In genomic region chr2:71380665-71381064, GRCh38 we compare ENCODE assay signal across 17 cellular contexts.
"Had no signal": no experiment of that assay in that cellular context is flagged by ENCODE, and none has a peak within 500 bp of the region (broad histone marks: within the 10 kb centered on the region; RNA-seq: fewer than 3 reads in every experiment).

No MANE protein-coding gene starts in this region.

- H3K4me1 ChIP-seq: upper lobe of right lung had no signal

- H3K27ac ChIP-seq: upper lobe of right lung had no signal

- H3K27me3 Mint-ChIP-seq: activated CD4-positive, alpha-beta memory T cell treated with anti-CD3 and anti-CD28 coated beads for 36 hours; T-cell had no signal

- H3K27me3 ChIP-seq: upper lobe of right lung had no signal

- ATAC-seq: left lobe of liver, T-cell, upper lobe of right lung, WTC11 had no signal

- H3K9me3 ChIP-seq: upper lobe of right lung had no signal

- H3K4me3 ChIP-seq: lung, upper lobe of right lung had no signal

- DNase-seq: activated CD4-positive, alpha-beta memory T cell treated with anti-CD3 and anti-CD28 coated beads for 36 hours; activated CD4-positive, alpha-beta T cell treated with anti-CD3 and anti-CD28 coated beads for 4 hours; activated T-cell treated with anti-CD3 and anti-CD28 coated beads for 4 hours; anterior cingulate cortex; foreskin melanocyte; hypothalamus; stimulated activated CD4-positive, alpha-beta T cell treated with anti-CD3 and anti-CD28 coated beads, Interleukin-12 subunit alpha, Interleukin-12 subunit beta, amount 100 ng/mL, for 4 hours; stimulated activated CD4-positive, alpha-beta T cell treated with anti-CD3 and anti-CD28 coated beads, Interleukin-1b, Interleukin-23, amount 100 ng/mL, for 48 hours; stimulated activated CD8-positive, alpha-beta memory T cell treated with anti-CD3 and anti-CD28 coated beads, Interleukin-4, amount 100 ng/mL, for 48 hours; stimulated activated naive CD4-positive, alpha-beta T cell; T-cell; upper lobe of right lung had no signal

- H3K4me1 Mint-ChIP-seq: nephron, WTC11 had no signal

- H3K27ac Mint-ChIP-seq: activated CD4-positive, alpha-beta memory T cell treated with anti-CD3 and anti-CD28 coated beads for 36 hours; mesothelial cell of epicardium; nephron; T-cell; WTC11 had no signal

- H3K9me3 Mint-ChIP-seq: activated CD4-positive, alpha-beta memory T cell treated with anti-CD3 and anti-CD28 coated beads for 36 hours; mesothelial cell of epicardium; nephron; T-cell had no signal

- H3K4me3 Mint-ChIP-seq: activated CD4-positive, alpha-beta memory T cell treated with anti-CD3 and anti-CD28 coated beads for 36 hours; mesothelial cell of epicardium; nephron; T-cell; WTC11 had no signal
